11 cellular contexts compared by ENCODE assay signal in the genomic region with DNA sequence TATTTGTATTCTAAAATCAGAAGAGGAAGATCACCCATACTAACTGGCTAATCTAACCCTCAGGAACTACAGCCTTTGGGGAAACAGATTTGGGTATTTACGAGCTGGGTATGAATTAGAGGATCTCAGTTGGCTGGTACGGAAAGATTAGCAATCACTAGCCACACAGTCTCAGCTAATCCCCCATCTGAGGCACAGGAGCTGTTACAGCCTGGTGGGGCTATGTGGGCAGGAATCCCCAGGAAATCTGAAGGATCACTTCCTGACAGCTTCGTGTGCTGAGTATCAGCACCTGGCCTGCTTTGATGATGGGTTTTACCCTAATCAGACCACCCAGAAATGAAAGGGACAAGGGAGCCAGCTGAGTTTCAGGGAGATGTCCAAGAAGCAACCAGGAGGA.
"Had no signal": no experiment of that assay in that cellular context is flagged by ENCODE, and none has a peak within 500 bp of the region (broad histone marks: within the 10 kb centered on the region; RNA-seq: fewer than 3 reads in every experiment).

No MANE protein-coding gene starts in this region.

- H3K27me3 Mint-ChIP-seq: activated CD4-positive, alpha-beta memory T cell treated with anti-CD3 and anti-CD28 coated beads for 36 hours; activated CD4-positive, alpha-beta T cell treated with anti-CD3 and anti-CD28 coated beads for 36 hours; activated T-cell treated with anti-CD3 and anti-CD28 coated beads, Interleukin-2, amount 50 U/mL, for 24 hours had no signal

- DNase-seq: activated CD4-positive, alpha-beta memory T cell treated with anti-CD3 and anti-CD28 coated beads for 36 hours; activated CD4-positive, alpha-beta T cell treated with anti-CD3 and anti-CD28 coated beads for 36 hours; activated naive CD4-positive, alpha-beta T cell treated with anti-CD3 and anti-CD28 coated beads, Interleukin-2, amount 50 U/mL, for 16 hours; activated T-cell treated with anti-CD3 and anti-CD28 coated beads, Interleukin-2, amount 50 U/mL, for 24 hours; dorsolateral prefrontal cortex; hippocampal formation; kidney glomerular epithelial cell; left ventricle myocardium superior; mesenchymal stem cell; psoas muscle; right lobe of liver had no signal

- H3K27ac Mint-ChIP-seq: activated CD4-positive, alpha-beta memory T cell treated with anti-CD3 and anti-CD28 coated beads for 36 hours; activated CD4-positive, alpha-beta T cell treated with anti-CD3 and anti-CD28 coated beads for 36 hours; activated T-cell treated with anti-CD3 and anti-CD28 coated beads, Interleukin-2, amount 50 U/mL, for 24 hours had no signal

- ATAC-seq: activated CD4-positive, alpha-beta T cell treated with anti-CD3 and anti-CD28 coated beads for 36 hours; left ventricle myocardium superior; psoas muscle; right lobe of liver had no signal

- H3K9me3 Mint-ChIP-seq: activated T-cell treated with anti-CD3 and anti-CD28 coated beads, Interleukin-2, amount 50 U/mL, for 24 hours had no signal

- H3K4me3 Mint-ChIP-seq: activated CD4-positive, alpha-beta memory T cell treated with anti-CD3 and anti-CD28 coated beads for 36 hours; activated CD4-positive, alpha-beta T cell treated with anti-CD3 and anti-CD28 coated beads for 36 hours; activated T-cell treated with anti-CD3 and anti-CD28 coated beads, Interleukin-2, amount 50 U/mL, for 24 hours had no signal

- H3K36me3 Mint-ChIP-seq: activated CD4-positive, alpha-beta memory T cell treated with anti-CD3 and anti-CD28 coated beads for 36 hours had no signal
